10 cellular contexts compared by ENCODE assay signal in the genomic region with DNA sequence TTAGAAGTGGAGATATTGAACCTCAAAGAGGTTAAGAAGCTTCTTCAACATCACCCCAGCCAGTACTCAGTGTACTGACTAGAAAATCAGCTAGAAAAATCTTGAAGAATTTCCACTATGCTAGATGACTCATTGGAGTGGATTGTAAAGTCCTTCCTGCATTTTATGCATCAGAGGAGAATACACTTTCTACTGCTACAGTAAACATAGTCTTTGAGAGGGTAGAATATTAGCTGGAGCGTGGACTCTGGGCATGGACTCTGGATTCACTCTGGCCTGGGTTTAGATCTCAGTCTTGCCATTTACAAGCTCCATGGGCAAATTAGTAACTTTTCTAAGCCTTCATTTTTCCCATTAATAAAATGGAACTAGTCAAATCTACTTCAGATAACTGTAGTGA.
DNase-seq lines count a peak whose midpoint lies in the region; TF ChIP-seq lines count a peak whose summit lies in the region.
"Had no signal": no experiment of that assay in that cellular context is flagged by ENCODE, and none has a peak within 500 bp of the region (broad histone marks: within the 10 kb centered on the region; RNA-seq: fewer than 3 reads in every experiment).

No MANE protein-coding gene starts in this region.

- H2AFZ ChIP-seq in SK-N-SH (ENCODE audit: low read depth): peak overlapping the region; percentile 1; the same call in 1 of the 2 replicates

- H3K4me1 ChIP-seq in SK-N-SH (ENCODE audit: control insufficient read depth in 1 of 2, insufficient read depth in 2 of 2, low read depth in 1 of 2, low read length in 1 of 2): peaks cover 0 to 24% of the 10 kb centered on the region in 2 experiments; a peak in 2 of 4 replicates

- TF ChIP-seq EP300 in SK-N-SH (IDR thresholded peaks at IDR 0.05; ENCODE audit: borderline replicate concordance in 1 of 2, low read depth in 1 of 2, low read length in 1 of 2): peak in 1 of 2 experiments; percentile 70; a peak in 2 of 4 replicates

- H3K27ac ChIP-seq in SK-N-SH (ENCODE audit: low read depth in 2 of 2, low read length in 1 of 2): peak overlapping the region; percentile 29 to 62; a peak in 3 of 4 replicates

- no peaks in the 10 kb centered on the region; the same call in 1 of the 2 replicates for H3K9me3 ChIP-seq in SK-N-SH

- H3K27me3 ChIP-seq in SK-N-SH (ENCODE audit: insufficient read depth): no peaks in the 10 kb centered on the region

- CTCF ChIA-PET in SK-N-SH (lab: Yijun Ruan, JAX): no interaction called here

- no peaks in the 10 kb centered on the region for H3K79me2 ChIP-seq in SK-N-SH (ENCODE audit: insufficient read depth)

- 0% methylated on average over 1 of the region's 1 CpG for WGBS in SK-N-SH (ENCODE audit: low lambda C conversion rate)

- peaks cover 21% of the 10 kb centered on the region for H3F3A ChIP-seq in SK-N-SH (replicated peaks; ENCODE audit: insufficient read depth)

- no peaks in the 10 kb centered on the region for H3K9me2 ChIP-seq in SK-N-SH

- H3K36me3 ChIP-seq in SK-N-SH (replicated peaks in 1 of 2; ENCODE audit: control insufficient read depth in 1 of 2, insufficient read depth in 2 of 2, low read length in 1 of 2): no peaks in the 10 kb centered on the region

- DNase-seq in ELR (ENCODE audit: low read depth) (peak; percentile 95), SK-N-SH (no peak), fibroblast of the conjunctiva (ENCODE audit: low read depth) (peak; percentile 65), retinal pigment epithelial cell (ENCODE audit: low read depth) (peak; percentile 81), MV-4-11 (lab: John Stamatoyannopoulos, UW) (no peak), NCI-H1105 (lab: John Stamatoyannopoulos, UW) (no peak), NCI-H146 treated with DMSO at 0.1 percent for 48 hours (lab: John Stamatoyannopoulos, UW; ENCODE audit: unreplicated experiment) (no peak), DMS114 treated with DMSO at 0.1 percent for 48 hours (lab: John Stamatoyannopoulos, UW; ENCODE audit: unreplicated experiment) (no peak)
- DNase-seq: activated CD8-positive, alpha-beta memory T cell treated with anti-CD3 and anti-CD28 coated beads, Interleukin-2, amount 50 U/mL, for 48 hours; NCI-H1930 had no signal

- POLR2A ChIA-PET in SK-N-SH (lab: Yijun Ruan, JAX): no interaction called here

- H3K4me3 ChIP-seq in SK-N-SH (ENCODE audit: low read depth in 2 of 2, low read length in 1 of 2): no peak overlapping the region
- H3K4me3 ChIP-seq in retinal pigment epithelial cell (ENCODE audit: low read length): no peak overlapping the region

- H3K4me2 ChIP-seq in SK-N-SH: peak overlapping the region; percentile 18; the same call in 1 of the 2 replicates

- H3K9ac ChIP-seq in SK-N-SH: no peak overlapping the region

- TF ChIP-seq CTCF in SK-N-SH (IDR thresholded peaks at IDR 0.05) (no peak), retinal pigment epithelial cell (conservative IDR thresholded peaks at IDR 0.05; ENCODE audit: low read depth, low read length) (no peak)

- no peak for TF ChIP-seq RAD21 in SK-N-SH (IDR thresholded peaks at IDR 0.05; ENCODE audit: low read length)

- H4K20me1 ChIP-seq in SK-N-SH (ENCODE audit: insufficient read depth): no peaks in the 10 kb centered on the region

TF ChIP-seq in SK-N-SH, 30 proteins besides CTCF, POLR2A, EP300 and RAD21:
- TF ChIP-seq MAX (IDR thresholded peaks at IDR 0.05; ENCODE audit: low read depth): 0 out of 2 replicates have a peak, but pooled peaks have one; percentile 31
- no peak for TF ChIP-seq RXRA (IDR thresholded peaks at IDR 0.05; ENCODE audit: borderline replicate concordance, low read depth)
- peak; percentile 60 for TF ChIP-seq TCF12 (IDR thresholded peaks at IDR 0.05)
- no peak for TF ChIP-seq RFX5 (IDR thresholded peaks at IDR 0.05; ENCODE audit: low read length)
- peak; percentile 94 for TF ChIP-seq JUND (IDR thresholded peaks at IDR 0.05)
- no peak for TF ChIP-seq FOXM1 (IDR thresholded peaks at IDR 0.05; ENCODE audit: low read depth)
- TF ChIP-seq, protein P1, sequence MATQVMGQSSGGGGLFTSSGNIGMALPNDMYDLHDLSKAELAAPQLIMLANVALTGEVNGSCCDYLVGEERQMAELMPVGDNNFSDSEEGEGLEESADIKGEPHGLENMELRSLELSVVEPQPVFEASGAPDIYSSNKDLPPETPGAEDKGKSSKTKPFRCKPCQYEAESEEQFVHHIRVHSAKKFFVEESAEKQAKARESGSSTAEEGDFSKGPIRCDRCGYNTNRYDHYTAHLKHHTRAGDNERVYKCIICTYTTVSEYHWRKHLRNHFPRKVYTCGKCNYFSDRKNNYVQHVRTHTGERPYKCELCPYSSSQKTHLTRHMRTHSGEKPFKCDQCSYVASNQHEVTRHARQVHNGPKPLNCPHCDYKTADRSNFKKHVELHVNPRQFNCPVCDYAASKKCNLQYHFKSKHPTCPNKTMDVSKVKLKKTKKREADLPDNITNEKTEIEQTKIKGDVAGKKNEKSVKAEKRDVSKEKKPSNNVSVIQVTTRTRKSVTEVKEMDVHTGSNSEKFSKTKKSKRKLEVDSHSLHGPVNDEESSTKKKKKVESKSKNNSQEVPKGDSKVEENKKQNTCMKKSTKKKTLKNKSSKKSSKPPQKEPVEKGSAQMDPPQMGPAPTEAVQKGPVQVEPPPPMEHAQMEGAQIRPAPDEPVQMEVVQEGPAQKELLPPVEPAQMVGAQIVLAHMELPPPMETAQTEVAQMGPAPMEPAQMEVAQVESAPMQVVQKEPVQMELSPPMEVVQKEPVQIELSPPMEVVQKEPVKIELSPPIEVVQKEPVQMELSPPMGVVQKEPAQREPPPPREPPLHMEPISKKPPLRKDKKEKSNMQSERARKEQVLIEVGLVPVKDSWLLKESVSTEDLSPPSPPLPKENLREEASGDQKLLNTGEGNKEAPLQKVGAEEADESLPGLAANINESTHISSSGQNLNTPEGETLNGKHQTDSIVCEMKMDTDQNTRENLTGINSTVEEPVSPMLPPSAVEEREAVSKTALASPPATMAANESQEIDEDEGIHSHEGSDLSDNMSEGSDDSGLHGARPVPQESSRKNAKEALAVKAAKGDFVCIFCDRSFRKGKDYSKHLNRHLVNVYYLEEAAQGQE (IDR thresholded peaks at IDR 0.05; ENCODE audit: low read depth, low read length): no peak
- peak; percentile 89; the same call in 1 of the 2 replicates for TF ChIP-seq TEAD4 (IDR thresholded peaks at IDR 0.05; ENCODE audit: borderline replicate concordance, insufficient read depth)
- TF ChIP-seq FOSL2 (IDR thresholded peaks at IDR 0.05; ENCODE audit: borderline replicate concordance, low read depth): peak; percentile 88
- TF ChIP-seq SIN3A (IDR thresholded peaks at IDR 0.05; ENCODE audit: borderline replicate concordance, low read depth, low read length): no peak
- TF ChIP-seq MXI1 (IDR thresholded peaks at IDR 0.05; ENCODE audit: low read depth, low read length): no peak
- TF ChIP-seq TAF1 (IDR thresholded peaks at IDR 0.05; ENCODE audit: borderline replicate concordance, low read depth, low read length): no peak
- TF ChIP-seq POLR2AphosphoS5 (IDR thresholded peaks at IDR 0.05; ENCODE audit: low read depth, low read length): peak; percentile 26; the same call in 1 of the 2 replicates
- no peak for TF ChIP-seq ZBTB33 (IDR thresholded peaks at IDR 0.05; ENCODE audit: borderline replicate concordance, low read depth)
- TF ChIP-seq, protein P2, sequence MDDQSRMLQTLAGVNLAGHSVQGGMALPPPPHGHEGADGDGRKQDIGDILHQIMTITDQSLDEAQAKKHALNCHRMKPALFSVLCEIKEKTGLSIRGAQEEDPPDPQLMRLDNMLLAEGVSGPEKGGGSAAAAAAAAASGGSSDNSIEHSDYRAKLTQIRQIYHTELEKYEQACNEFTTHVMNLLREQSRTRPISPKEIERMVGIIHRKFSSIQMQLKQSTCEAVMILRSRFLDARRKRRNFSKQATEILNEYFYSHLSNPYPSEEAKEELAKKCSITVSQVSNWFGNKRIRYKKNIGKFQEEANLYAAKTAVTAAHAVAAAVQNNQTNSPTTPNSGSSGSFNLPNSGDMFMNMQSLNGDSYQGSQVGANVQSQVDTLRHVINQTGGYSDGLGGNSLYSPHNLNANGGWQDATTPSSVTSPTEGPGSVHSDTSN (IDR thresholded peaks at IDR 0.05): no peak
- TF ChIP-seq RCOR1 (IDR thresholded peaks at IDR 0.05; ENCODE audit: low read length): no peak
- no peak for TF ChIP-seq CHD2 (IDR thresholded peaks at IDR 0.05; ENCODE audit: low read length, partially characterized antibody)

Comparison
In these comparisons a context has a peak if more than half of its experiments do, and no peak if none do; other contexts are left out.
1. DNase-seq: peak in ELR (single experiment), fibroblast of the conjunctiva (single experiment) and retinal pigment epithelial cell (single experiment); none in SK-N-SH (single experiment), MV-4-11 (single experiment), NCI-H1105 (single experiment), NCI-H146 treated with DMSO at 0.1 percent for 48 hours (single experiment) and DMS114 treated with DMSO at 0.1 percent for 48 hours (single experiment).